ENCODE assay signal across 2 cellular contexts in the genomic region with DNA sequence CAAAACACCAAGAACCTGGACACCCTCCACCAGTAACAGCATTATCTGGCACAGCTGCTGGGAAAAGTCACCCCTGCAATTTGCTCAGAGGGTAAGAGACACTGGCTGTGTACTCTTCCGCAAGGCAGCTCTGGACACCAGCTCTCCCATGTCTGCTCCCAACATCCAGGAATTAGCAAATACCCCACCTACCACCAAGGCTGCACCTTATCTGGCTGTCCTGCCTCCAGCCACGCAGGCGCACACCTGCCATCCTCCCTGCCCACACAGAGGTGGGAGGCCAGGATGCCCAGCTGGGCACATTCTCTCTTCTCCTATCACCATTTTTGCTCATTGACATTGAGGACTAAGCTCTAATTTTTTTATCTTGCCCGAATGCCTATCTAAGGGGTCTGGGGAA.
TF ChIP-seq lines count a peak whose summit lies in the region.

No MANE protein-coding gene starts in this region.

TF ChIP-seq in GM23338, 12 proteins besides CTCF, POLR2A, EP300 and RAD21:
- TF ChIP-seq JUNB (IDR thresholded peaks at IDR 0.05; ENCODE audit: unreplicated experiment): no peak
- TF ChIP-seq STAT1 (IDR thresholded peaks at IDR 0.05; ENCODE audit: unreplicated experiment): no peak
- no peak for TF ChIP-seq ZNF114 (CRISPR knock-in tag; IDR thresholded peaks at IDR 0.05)
- TF ChIP-seq, protein P1, sequence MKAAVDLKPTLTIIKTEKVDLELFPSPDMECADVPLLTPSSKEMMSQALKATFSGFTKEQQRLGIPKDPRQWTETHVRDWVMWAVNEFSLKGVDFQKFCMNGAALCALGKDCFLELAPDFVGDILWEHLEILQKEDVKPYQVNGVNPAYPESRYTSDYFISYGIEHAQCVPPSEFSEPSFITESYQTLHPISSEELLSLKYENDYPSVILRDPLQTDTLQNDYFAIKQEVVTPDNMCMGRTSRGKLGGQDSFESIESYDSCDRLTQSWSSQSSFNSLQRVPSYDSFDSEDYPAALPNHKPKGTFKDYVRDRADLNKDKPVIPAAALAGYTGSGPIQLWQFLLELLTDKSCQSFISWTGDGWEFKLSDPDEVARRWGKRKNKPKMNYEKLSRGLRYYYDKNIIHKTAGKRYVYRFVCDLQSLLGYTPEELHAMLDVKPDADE (IDR thresholded peaks at IDR 0.05): no peak
- TF ChIP-seq, protein P2, sequence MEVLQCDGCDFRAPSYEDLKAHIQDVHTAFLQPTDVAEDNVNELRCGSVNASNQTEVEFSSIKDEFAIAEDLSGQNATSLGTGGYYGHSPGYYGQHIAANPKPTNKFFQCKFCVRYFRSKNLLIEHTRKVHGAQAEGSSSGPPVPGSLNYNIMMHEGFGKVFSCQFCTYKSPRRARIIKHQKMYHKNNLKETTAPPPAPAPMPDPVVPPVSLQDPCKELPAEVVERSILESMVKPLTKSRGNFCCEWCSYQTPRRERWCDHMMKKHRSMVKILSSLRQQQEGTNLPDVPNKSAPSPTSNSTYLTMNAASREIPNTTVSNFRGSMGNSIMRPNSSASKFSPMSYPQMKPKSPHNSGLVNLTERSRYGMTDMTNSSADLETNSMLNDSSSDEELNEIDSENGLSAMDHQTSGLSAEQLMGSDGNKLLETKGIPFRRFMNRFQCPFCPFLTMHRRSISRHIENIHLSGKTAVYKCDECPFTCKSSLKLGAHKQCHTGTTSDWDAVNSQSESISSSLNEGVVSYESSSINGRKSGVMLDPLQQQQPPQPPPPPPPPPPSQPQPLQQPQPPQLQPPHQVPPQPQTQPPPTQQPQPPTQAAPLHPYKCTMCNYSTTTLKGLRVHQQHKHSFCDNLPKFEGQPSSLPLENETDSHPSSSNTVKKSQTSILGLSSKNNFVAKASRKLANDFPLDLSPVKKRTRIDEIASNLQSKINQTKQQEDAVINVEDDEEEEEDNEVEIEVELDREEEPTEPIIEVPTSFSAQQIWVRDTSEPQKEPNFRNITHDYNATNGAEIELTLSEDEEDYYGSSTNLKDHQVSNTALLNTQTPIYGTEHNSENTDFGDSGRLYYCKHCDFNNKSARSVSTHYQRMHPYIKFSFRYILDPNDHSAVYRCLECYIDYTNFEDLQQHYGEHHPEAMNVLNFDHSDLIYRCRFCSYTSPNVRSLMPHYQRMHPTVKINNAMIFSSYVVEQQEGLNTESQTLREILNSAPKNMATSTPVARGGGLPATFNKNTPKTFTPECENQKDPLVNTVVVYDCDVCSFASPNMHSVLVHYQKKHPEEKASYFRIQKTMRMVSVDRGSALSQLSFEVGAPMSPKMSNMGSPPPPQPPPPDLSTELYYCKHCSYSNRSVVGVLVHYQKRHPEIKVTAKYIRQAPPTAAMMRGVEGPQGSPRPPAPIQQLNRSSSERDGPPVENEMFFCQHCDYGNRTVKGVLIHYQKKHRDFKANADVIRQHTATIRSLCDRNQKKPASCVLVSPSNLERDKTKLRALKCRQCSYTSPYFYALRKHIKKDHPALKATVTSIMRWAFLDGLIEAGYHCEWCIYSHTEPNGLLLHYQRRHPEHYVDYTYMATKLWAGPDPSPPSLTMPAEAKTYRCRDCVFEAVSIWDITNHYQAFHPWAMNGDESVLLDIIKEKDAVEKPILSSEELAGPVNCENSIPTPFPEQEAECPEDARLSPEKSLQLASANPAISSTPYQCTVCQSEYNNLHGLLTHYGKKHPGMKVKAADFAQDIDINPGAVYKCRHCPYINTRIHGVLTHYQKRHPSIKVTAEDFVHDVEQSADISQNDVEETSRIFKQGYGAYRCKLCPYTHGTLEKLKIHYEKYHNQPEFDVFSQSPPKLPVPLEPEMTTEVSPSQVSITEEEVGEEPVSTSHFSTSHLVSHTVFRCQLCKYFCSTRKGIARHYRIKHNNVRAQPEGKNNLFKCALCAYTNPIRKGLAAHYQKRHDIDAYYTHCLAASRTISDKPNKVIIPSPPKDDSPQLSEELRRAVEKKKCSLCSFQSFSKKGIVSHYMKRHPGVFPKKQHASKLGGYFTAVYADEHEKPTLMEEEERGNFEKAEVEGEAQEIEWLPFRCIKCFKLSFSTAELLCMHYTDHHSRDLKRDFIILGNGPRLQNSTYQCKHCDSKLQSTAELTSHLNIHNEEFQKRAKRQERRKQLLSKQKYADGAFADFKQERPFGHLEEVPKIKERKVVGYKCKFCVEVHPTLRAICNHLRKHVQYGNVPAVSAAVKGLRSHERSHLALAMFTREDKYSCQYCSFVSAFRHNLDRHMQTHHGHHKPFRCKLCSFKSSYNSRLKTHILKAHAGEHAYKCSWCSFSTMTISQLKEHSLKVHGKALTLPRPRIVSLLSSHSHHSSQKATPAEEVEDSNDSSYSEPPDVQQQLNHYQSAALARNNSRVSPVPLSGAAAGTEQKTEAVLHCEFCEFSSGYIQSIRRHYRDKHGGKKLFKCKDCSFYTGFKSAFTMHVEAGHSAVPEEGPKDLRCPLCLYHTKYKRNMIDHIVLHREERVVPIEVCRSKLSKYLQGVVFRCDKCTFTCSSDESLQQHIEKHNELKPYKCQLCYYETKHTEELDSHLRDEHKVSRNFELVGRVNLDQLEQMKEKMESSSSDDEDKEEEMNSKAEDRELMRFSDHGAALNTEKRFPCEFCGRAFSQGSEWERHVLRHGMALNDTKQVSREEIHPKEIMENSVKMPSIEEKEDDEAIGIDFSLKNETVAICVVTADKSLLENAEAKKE (CRISPR knock-in tag; IDR thresholded peaks at IDR 0.05): no peak
- no peak for TF ChIP-seq ZNF331 (CRISPR knock-in tag; IDR thresholded peaks at IDR 0.05; ENCODE audit: low read depth)
- TF ChIP-seq EZH2 (IDR thresholded peaks at IDR 0.05; ENCODE audit: low read depth, unreplicated experiment): no peak

TF ChIP-seq in H1, 55 proteins besides CTCF, POLR2A, EP300 and RAD21:
- TF ChIP-seq CREB1 (IDR thresholded peaks at IDR 0.05) (no peak), SUZ12 (IDR thresholded peaks at IDR 0.05; ENCODE audit: low read length) (no peak), PHF8 (conservative IDR thresholded peaks at IDR 0.05; ENCODE audit: low read depth, low read length) (no peak), NRF1 (IDR thresholded peaks at IDR 0.05; ENCODE audit: low read depth, low read length) (no peak), POU5F1 (IDR thresholded peaks at IDR 0.05; ENCODE audit: low read depth, low read length) (no peak), SRF (IDR thresholded peaks at IDR 0.05; ENCODE audit: low read depth, low read length) (no peak), TBP (IDR thresholded peaks at IDR 0.05; ENCODE audit: low read depth, low read length) (no peak), KDM5A (IDR thresholded peaks at IDR 0.05; ENCODE audit: low read length) (no peak), YY1 (IDR thresholded peaks at IDR 0.05; ENCODE audit: low read depth, low read length) (no peak), CHD2 (IDR thresholded peaks at IDR 0.05; ENCODE audit: low read length) (no peak), JUND (IDR thresholded peaks at IDR 0.05; ENCODE audit: low read length) (no peak), SP2 (IDR thresholded peaks at IDR 0.05; ENCODE audit: low read length) (no peak), TAF1 (IDR thresholded peaks at IDR 0.05; ENCODE audit: low read depth, low read length) (no peak), SIX5 (IDR thresholded peaks at IDR 0.05; ENCODE audit: low read depth, low read length) (no peak)
- TF ChIP-seq, protein P3, sequence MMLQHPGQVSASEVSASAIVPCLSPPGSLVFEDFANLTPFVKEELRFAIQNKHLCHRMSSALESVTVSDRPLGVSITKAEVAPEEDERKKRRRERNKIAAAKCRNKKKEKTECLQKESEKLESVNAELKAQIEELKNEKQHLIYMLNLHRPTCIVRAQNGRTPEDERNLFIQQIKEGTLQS (IDR thresholded peaks at IDR 0.05; ENCODE audit: insufficient read depth, low read depth, low read length): no peak
- TF ChIP-seq, protein P4, sequence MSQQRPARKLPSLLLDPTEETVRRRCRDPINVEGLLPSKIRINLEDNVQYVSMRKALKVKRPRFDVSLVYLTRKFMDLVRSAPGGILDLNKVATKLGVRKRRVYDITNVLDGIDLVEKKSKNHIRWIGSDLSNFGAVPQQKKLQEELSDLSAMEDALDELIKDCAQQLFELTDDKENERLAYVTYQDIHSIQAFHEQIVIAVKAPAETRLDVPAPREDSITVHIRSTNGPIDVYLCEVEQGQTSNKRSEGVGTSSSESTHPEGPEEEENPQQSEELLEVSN (IDR thresholded peaks at IDR 0.05): no peak
